Comparison of ENCODE assay signal across 11 cellular contexts in the genomic region with DNA sequence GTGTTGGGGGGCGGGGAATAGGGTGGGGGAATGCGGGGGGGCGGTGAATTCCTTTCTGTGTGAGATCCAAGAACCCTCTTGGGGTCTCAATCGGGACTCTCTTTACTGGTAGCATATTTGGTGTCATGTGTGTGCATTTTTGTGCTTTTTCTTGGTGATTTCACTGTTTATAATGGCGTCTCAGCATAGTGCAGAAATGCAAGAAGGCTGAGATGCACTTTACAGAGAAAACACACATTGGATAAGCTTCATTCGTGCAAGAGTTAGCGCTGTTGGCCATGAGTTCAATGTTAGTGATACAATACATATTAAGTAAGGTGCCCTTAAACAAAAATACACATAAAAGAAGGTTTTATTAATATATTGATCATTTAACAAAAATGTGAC. TPM values are rescaled to one million over a fixed set of nuclear protein-coding genes. Genes with fewer than 3 reads are reported as not detected.
DNase-seq lines count a peak whose midpoint lies in the region; ATAC-seq and TF ChIP-seq lines count a peak whose summit lies in the region.
"Had no signal": no experiment of that assay in that cellular context is flagged by ENCODE, and none has a peak within 500 bp of the region (broad histone marks: within the 10 kb centered on the region; RNA-seq: fewer than 3 reads in every experiment).

No MANE protein-coding gene starts in this region.

- peak overlapping the region; percentile 21; the same call in 1 of the 2 replicates for H3K27ac ChIP-seq in 22Rv1

- peak overlapping the region; percentile 72 for H3K4me3 Mint-ChIP-seq in Calu3 (ENCODE audit: low read depth, unreplicated experiment)
- H3K4me3 Mint-ChIP-seq in activated naive CD8-positive, alpha-beta T cell treated with anti-CD3 and anti-CD28 coated beads for 36 hours: peak overlapping the region; percentile 38
- peak overlapping the region; percentile 50 to 92 (median 80) for H3K4me3 Mint-ChIP-seq in naive B cell

- peaks cover 6% of the 10 kb centered on the region for H3K4me1 Mint-ChIP-seq in Calu3 (ENCODE audit: low read depth, unreplicated experiment)
- H3K4me1 Mint-ChIP-seq in activated naive CD8-positive, alpha-beta T cell treated with anti-CD3 and anti-CD28 coated beads for 36 hours: peaks cover 12% of the 10 kb centered on the region
- peaks cover 10 to 11% (median 11%) of the 10 kb centered on the region in 3 donors for H3K4me1 Mint-ChIP-seq in naive B cell

- TF ChIP-seq CTCF in 22Rv1 (IDR thresholded peaks at IDR 0.05) (no peak), Calu3 (IDR thresholded peaks at IDR 0.05; ENCODE audit: unreplicated experiment) (no peak)

- H3K9me3 Mint-ChIP-seq in Calu3 (ENCODE audit: low read depth, unreplicated experiment) (no peaks in the 10 kb centered on the region), naive B cell (no peaks in the 10 kb centered on the region)
- no peaks in the 10 kb centered on the region for H3K9me3 Mint-ChIP-seq in activated naive CD8-positive, alpha-beta T cell treated with anti-CD3 and anti-CD28 coated beads for 36 hours

- no TSS peak for BruUV-seq in Calu3 (replicated peaks; lab: Mats Ljungman, UMichigan)

- H3K36me3 Mint-ChIP-seq in Calu3 (ENCODE audit: insufficient read depth, unreplicated experiment) (peaks cover 12% of the 10 kb centered on the region), naive B cell (peaks cover 4 to 7% of the 10 kb centered on the region in 2 donors)
- H3K36me3 Mint-ChIP-seq in activated naive CD8-positive, alpha-beta T cell treated with anti-CD3 and anti-CD28 coated beads for 36 hours: no peaks in the 10 kb centered on the region

- intact Hi-C loops in Calu3 (cut with micrococcal nuclease; ENCODE audit: unreplicated experiment): no loop called here

- H3K27me3 Mint-ChIP-seq in Calu3 (ENCODE audit: unreplicated experiment) (no peaks in the 10 kb centered on the region), naive B cell (peaks cover 6 to 22% (median 16%) of the 10 kb centered on the region in 3 donors)
- peaks cover 37% of the 10 kb centered on the region for H3K27me3 Mint-ChIP-seq in activated naive CD8-positive, alpha-beta T cell treated with anti-CD3 and anti-CD28 coated beads for 36 hours

- H3K27ac Mint-ChIP-seq in Calu3 (ENCODE audit: unreplicated experiment) (peak overlapping the region; percentile 66), naive B cell (peak overlapping the region in 2 of 6 donors; percentile 47 to 70)
- H3K27ac Mint-ChIP-seq in activated naive CD8-positive, alpha-beta T cell treated with anti-CD3 and anti-CD28 coated beads for 36 hours: no peak overlapping the region

- CTCF ChIA-PET in Calu3 (lab: Charles Lee): interaction anchor here (0.6 to 1.8 kb wide), 6 partner anchors 11 to 155 kb away, joined by 3 to 11 read pairs (median 4); a partner anchor contains a TSS

- DNase-seq in Calu3 (no peak), naive B cell (no peak), HuH-7 (ENCODE audit: low spot score) (no peak), NOMO-1 (lab: John Stamatoyannopoulos, UW; ENCODE audit: unreplicated experiment in 2 of 2) (no peak)
- DNase-seq in activated naive CD8-positive, alpha-beta T cell treated with anti-CD3 and anti-CD28 coated beads for 36 hours: no peak
- DNase-seq: NCI-H1694; NK-92 treated with Interleukin-12 subunit alpha and Interleukin-12 subunit beta, amount 100 ng/mL, for 24 hours had no signal

- ATAC-seq in naive B cell (ENCODE audit: low read depth in 2 of 2) (no peak), HG03432 (IDR thresholded peaks at IDR 0.05; ENCODE audit: unreplicated experiment) (no peak), GM18870 (IDR thresholded peaks at IDR 0.05; ENCODE audit: unreplicated experiment) (no peak)

RNA-seq across cellular contexts. Expression of a gene that starts 0.8 kb away (rescaled TPM):
- total RNA-seq in Calu3 (2022): 0.97 and 1.6 TPM in 2 replicates
- not detected for total RNA-seq in activated naive CD8-positive, alpha-beta T cell treated with anti-CD3 and anti-CD28 coated beads for 36 hours
- polyA plus RNA-seq in naive B cell (ENCODE audit: low read depth in 6 of 6): not detected
- total RNA-seq: epithelial cell of proximal tubule had no signal

RNA-seq across cellular contexts. Expression of a gene that starts 17.2 kb away (rescaled TPM):
- 31.6 and 38.3 TPM in 2 replicates for total RNA-seq in Calu3 (2022)
- 10 to 100 TPM; 74.1 to 74.6 TPM for total RNA-seq in activated naive CD8-positive, alpha-beta T cell treated with anti-CD3 and anti-CD28 coated beads for 36 hours
- 1 to 10 TPM in 5 of 6 donors, not detected in 1; 2.7 to 7.6 (median 3.7) TPM for polyA plus RNA-seq in naive B cell (ENCODE audit: low read depth in 6 of 6)

RNA-seq across cellular contexts. Expression of a gene that starts 18.7 kb away (rescaled TPM):
- 12.0 and 12.3 TPM in 2 replicates for total RNA-seq in Calu3 (2022)
- under 1 TPM; 0.66 to 0.76 TPM for total RNA-seq in activated naive CD8-positive, alpha-beta T cell treated with anti-CD3 and anti-CD28 coated beads for 36 hours
- 1 to 10 TPM in 5 of 6 donors, not detected in 1; 1.3 to 2.3 (median 1.6) TPM for polyA plus RNA-seq in naive B cell (ENCODE audit: low read depth in 6 of 6)

RNA-seq across cellular contexts. Expression of a gene that starts 19.0 kb away (rescaled TPM):
- total RNA-seq in Calu3 (2022): 13.2 and 15.3 TPM in 2 replicates
- 1 to 10 TPM; 3.6 to 4.2 TPM for total RNA-seq in activated naive CD8-positive, alpha-beta T cell treated with anti-CD3 and anti-CD28 coated beads for 36 hours
- polyA plus RNA-seq in naive B cell (ENCODE audit: low read depth in 6 of 6): 1 to 10 TPM in 5 of 6 donors, not detected in 1; 2.3 to 7.5 (median 4.5) TPM
